Comparison of ENCODE assay signal across 24 cellular contexts in genomic region chr12:121520586-121521086, GRCh38.
DNase-seq lines count a peak whose midpoint lies in the region; ATAC-seq and TF ChIP-seq lines count a peak whose summit lies in the region.
"Had no signal": no experiment of that assay in that cellular context is flagged by ENCODE, and none has a peak within 500 bp of the region (broad histone marks: within the 10 kb centered on the region; RNA-seq: fewer than 3 reads in every experiment).

No MANE protein-coding gene starts in this region.

- H3K9me3 ChIP-seq in endodermal cell (ENCODE audit: control insufficient read depth, low read length), result peaks cover 11% of the 10 kb centered on the region
- H3K9me3 ChIP-seq: vagina had no signal

- H3K4me3 ChIP-seq in GM12865 (ENCODE audit: low read depth, low read length) (no peak overlapping the region), endodermal cell (ENCODE audit: low read length) (no peak overlapping the region)
- H3K4me3 ChIP-seq: vagina had no signal

- peaks cover 8% of the 10 kb centered on the region for H3K9me3 Mint-ChIP-seq in endodermal cell
- H3K9me3 Mint-ChIP-seq in stimulated activated memory B cell treated with anti-CD40 and anti-IgM and Interleukin-4, amounts not matched to agents 10 μg/mL and 1 μg/mL and 100 μg/mL, for 72 hours, result no peaks in the 10 kb centered on the region
- H3K9me3 Mint-ChIP-seq: activated CD4-positive, alpha-beta memory T cell treated with anti-CD3 and anti-CD28 coated beads for 36 hours; activated naive CD8-positive, alpha-beta T cell treated with anti-CD3 and anti-CD28 coated beads for 36 hours; CD4-positive, CD25-positive, alpha-beta regulatory T cell; naive thymus-derived CD4-positive, alpha-beta T cell had no signal

- no peaks in the 10 kb centered on the region for H3K27me3 Mint-ChIP-seq in endodermal cell (ENCODE audit: insufficient read depth)
- H3K27me3 Mint-ChIP-seq in stimulated activated memory B cell treated with anti-CD40 and anti-IgM and Interleukin-4, amounts not matched to agents 10 μg/mL and 1 μg/mL and 100 μg/mL, for 72 hours, result no peaks in the 10 kb centered on the region
- H3K27me3 Mint-ChIP-seq: activated CD4-positive, alpha-beta memory T cell treated with anti-CD3 and anti-CD28 coated beads for 36 hours; activated naive CD8-positive, alpha-beta T cell treated with anti-CD3 and anti-CD28 coated beads for 36 hours; CD4-positive, CD25-positive, alpha-beta regulatory T cell; naive thymus-derived CD4-positive, alpha-beta T cell had no signal

- no peak for ATAC-seq in stimulated activated memory B cell treated with anti-CD40 and anti-IgM and Interleukin-4, amounts not matched to agents 10 μg/mL and 1 μg/mL and 100 μg/mL, for 72 hours
- ATAC-seq in HG02970 (IDR thresholded peaks at IDR 0.05; ENCODE audit: low FRiP score, unreplicated experiment) (no peak), HG03139 (IDR thresholded peaks at IDR 0.05; ENCODE audit: unreplicated experiment) (no peak)
- ATAC-seq: activated CD4-positive, CD25-positive, alpha-beta regulatory T cell treated with anti-CD3 and anti-CD28 coated beads, Interleukin-2, amount 50 U/mL, for 24 hours; naive thymus-derived CD4-positive, alpha-beta T cell had no signal

- TF ChIP-seq CTCF in GM12865 (IDR thresholded peaks at IDR 0.05; ENCODE audit: insufficient read depth, low read depth, low read length, missing control alignments) (no peak), endodermal cell (conservative IDR thresholded peaks at IDR 0.05) (no peak)

- H3K4me3 Mint-ChIP-seq in endodermal cell, result no peak overlapping the region
- H3K4me3 Mint-ChIP-seq in stimulated activated memory B cell treated with anti-CD40 and anti-IgM and Interleukin-4, amounts not matched to agents 10 μg/mL and 1 μg/mL and 100 μg/mL, for 72 hours, result peak overlapping the region; percentile 49
- H3K4me3 Mint-ChIP-seq: activated CD4-positive, alpha-beta memory T cell treated with anti-CD3 and anti-CD28 coated beads for 36 hours; activated naive CD8-positive, alpha-beta T cell treated with anti-CD3 and anti-CD28 coated beads for 36 hours; CD4-positive, CD25-positive, alpha-beta regulatory T cell; naive thymus-derived CD4-positive, alpha-beta T cell had no signal

- WGBS in endodermal cell (ENCODE audit: insufficient coverage in 1 of 2, insufficient read length in 1 of 2), 2 experiments, result 89 to 94% methylated on average over 10 to 19 of the region's 20 CpGs

- no peak overlapping the region for H3K27ac ChIP-seq in endodermal cell (ENCODE audit: low read depth, low read length)
- H3K27ac ChIP-seq: HL-60, vagina had no signal

- H3K36me3 Mint-ChIP-seq in endodermal cell (ENCODE audit: low read depth), result peaks cover 72% of the 10 kb centered on the region
- H3K36me3 Mint-ChIP-seq in stimulated activated memory B cell treated with anti-CD40 and anti-IgM and Interleukin-4, amounts not matched to agents 10 μg/mL and 1 μg/mL and 100 μg/mL, for 72 hours, result peaks cover 38% of the 10 kb centered on the region

- DNase-seq in GM12865 (ENCODE audit: low read depth) (peak; percentile 61), MV-4-11 (lab: John Stamatoyannopoulos, UW) (peak; percentile 47), endodermal cell (no peak), DMS 273 (lab: John Stamatoyannopoulos, UW; ENCODE audit: unreplicated experiment) (no peak)
- DNase-seq: activated CD4-positive, alpha-beta memory T cell treated with anti-CD3 and anti-CD28 coated beads for 36 hours; activated effector memory CD4-positive, alpha-beta T cell treated with Interleukin-2 at 50 U/mL for 16 hours; activated naive CD8-positive, alpha-beta T cell treated with anti-CD3 and anti-CD28 coated beads for 36 hours; CD4-positive, CD25-positive, alpha-beta regulatory T cell; DMS 273 treated with DMSO at 0.1 percent for 48 hours; naive thymus-derived CD4-positive, alpha-beta T cell; NCI-H1092 treated with DMSO at 0.1 percent for 48 hours; NCI-H2081 treated with DMSO at 0.1 percent for 48 hours; NCI-H345; NCI-H748 treated with DMSO at 0.1 percent for 48 hours; OCI-M1; stimulated activated CD4-positive, alpha-beta T cell treated with anti-CD3 and anti-CD28 coated beads, Interleukin-2, amount 100 ng/mL, for 48 hours; stimulated activated naive CD4-positive, alpha-beta T cell; T1000 had no signal

- H3K4me1 ChIP-seq in endodermal cell (ENCODE audit: control insufficient read depth, insufficient read depth, low read length), result peaks cover 7% of the 10 kb centered on the region

- peaks cover 37% of the 10 kb centered on the region for H3K36me3 ChIP-seq in endodermal cell (ENCODE audit: control insufficient read depth, insufficient read depth, low read length)
- H3K36me3 ChIP-seq: vagina had no signal

- no peaks in the 10 kb centered on the region for H3K27me3 ChIP-seq in endodermal cell (ENCODE audit: control insufficient read depth, insufficient read depth, low read length, poor library complexity, severe bottlenecking)
- H3K27me3 ChIP-seq: vagina had no signal

- peaks cover 10% of the 10 kb centered on the region for H3K4me1 Mint-ChIP-seq in endodermal cell
- peaks cover 49% of the 10 kb centered on the region for H3K4me1 Mint-ChIP-seq in stimulated activated memory B cell treated with anti-CD40 and anti-IgM and Interleukin-4, amounts not matched to agents 10 μg/mL and 1 μg/mL and 100 μg/mL, for 72 hours

- peak overlapping the region; percentile 83 for H3K27ac Mint-ChIP-seq in endodermal cell
- H3K27ac Mint-ChIP-seq in stimulated activated memory B cell treated with anti-CD40 and anti-IgM and Interleukin-4, amounts not matched to agents 10 μg/mL and 1 μg/mL and 100 μg/mL, for 72 hours, result peak overlapping the region; percentile 60
- H3K27ac Mint-ChIP-seq: activated CD4-positive, alpha-beta memory T cell treated with anti-CD3 and anti-CD28 coated beads for 36 hours; activated naive CD8-positive, alpha-beta T cell treated with anti-CD3 and anti-CD28 coated beads for 36 hours; CD4-positive, CD25-positive, alpha-beta regulatory T cell had no signal

- H3K9ac ChIP-seq in endodermal cell (ENCODE audit: extremely low read depth, low read length, poor library complexity, severe bottlenecking), result no peak overlapping the region

Comparison
In these comparisons a context has a peak if more than half of its experiments do, and no peak if none do; other contexts are left out.
1. DNase-seq: peak in GM12865 (single experiment) and MV-4-11 (single experiment); none in endodermal cell (single experiment) and DMS 273 (single experiment).